In genomic region chr5:35854248-35854647, GRCh38 we compare ENCODE assay signal across 9 cellular contexts. TPM values are rescaled to one million over a fixed set of nuclear protein-coding genes. Genes with fewer than 3 reads are reported as not detected.
DNase-seq lines count a peak whose midpoint lies in the region; ATAC-seq and TF ChIP-seq lines count a peak whose summit lies in the region.
"Had no signal": no experiment of that assay in that cellular context is flagged by ENCODE, and none has a peak within 500 bp of the region (broad histone marks: within the 10 kb centered on the region; RNA-seq: fewer than 3 reads in every experiment).

No MANE protein-coding gene starts in this region.

- peak; percentile 47 for ATAC-seq in left ventricle myocardium superior
- ATAC-seq in natural killer cell: peak; percentile 72 to 79 (median 74)
- ATAC-seq in upper lobe of right lung: peak; percentile 44
- ATAC-seq in left lobe of liver: no peak
- ATAC-seq in HG03175 (IDR thresholded peaks at IDR 0.05; ENCODE audit: unreplicated experiment): no peak

- no peak overlapping the region for H3K4me3 ChIP-seq in upper lobe of right lung

- no peak for DNase-seq in left ventricle myocardium superior
- no peak for DNase-seq in cardiac septum (ENCODE audit: low spot score)
- peak; percentile 89 for DNase-seq in activated effector memory CD4-positive, alpha-beta T cell treated with anti-CD3 and anti-CD28 coated beads, Interleukin-2, amount 50 U/mL, for 16 hours
- DNase-seq in natural killer cell: no peak
- no peak for DNase-seq in upper lobe of right lung
- no peak for DNase-seq in medulla oblongata (ENCODE audit: extremely low spot score)
- no peak for DNase-seq in left lobe of liver (ENCODE audit: low spot score)

- peaks cover 17 to 20% of the 10 kb centered on the region in 2 donors for H3K4me1 Mint-ChIP-seq in natural killer cell

- no peaks in the 10 kb centered on the region for H3K27me3 Mint-ChIP-seq in natural killer cell (ENCODE audit: low read depth in 2 of 2)

- no peaks in the 10 kb centered on the region for H3K36me3 ChIP-seq in upper lobe of right lung

- no peaks in the 10 kb centered on the region for H3K27me3 ChIP-seq in upper lobe of right lung

- no peaks in the 10 kb centered on the region for H3K9me3 Mint-ChIP-seq in natural killer cell

- peak overlapping the region; percentile 28 for H3K4me3 Mint-ChIP-seq in natural killer cell

- no peaks in the 10 kb centered on the region for H3K9me3 ChIP-seq in upper lobe of right lung

- H3K36me3 Mint-ChIP-seq in natural killer cell: no peaks in the 10 kb centered on the region

- TF ChIP-seq CTCF in natural killer cell (IDR thresholded peaks at IDR 0.05) (no peak), upper lobe of right lung (IDR thresholded peaks at IDR 0.05) (no peak)

- peak overlapping the region; percentile 59 to 74 for H3K27ac Mint-ChIP-seq in natural killer cell

- peak overlapping the region; percentile 67 for H3K27ac ChIP-seq in upper lobe of right lung
- H3K27ac ChIP-seq: HL-60 had no signal

- intact Hi-C loops in left ventricle myocardium superior (cut with micrococcal nuclease): no loop called here
- intact Hi-C loops in cardiac septum (cut with DNase I): no loop called here
- intact Hi-C loops in natural killer cell (cut with micrococcal nuclease): loop anchor here (2.0 kb wide), 1 partner anchor 43 kb away; no protein-coding TSS in a partner anchor
- intact Hi-C loops in upper lobe of right lung (cut with DNase I): no loop called here

- peaks cover 3% of the 10 kb centered on the region for H3K4me1 ChIP-seq in upper lobe of right lung

RNA-seq across cellular contexts. Expression of gene IL7R, which starts 2.4 kb away (rescaled TPM):
- total RNA-seq in left ventricle myocardium superior (1.5 TPM), cardiac septum (0.92 TPM), natural killer cell (10 to 100 TPM; 22.0 to 42.7 (median 30.4) TPM), upper lobe of right lung (226 TPM), left lobe of liver (2.4 TPM)

Comparison
In these comparisons a context has a peak if more than half of its experiments do, and no peak if none do; other contexts are left out.
1. ATAC-seq: peak in left ventricle myocardium superior (single experiment), natural killer cell (3 of 3) and upper lobe of right lung (single experiment); none in left lobe of liver (single experiment) and HG03175 (single experiment).